Comparison of ENCODE assay signal across 10 cellular contexts in genomic region chr12:23950011-23950774, GRCh38. TPM values are rescaled to one million over a fixed set of nuclear protein-coding genes. Genes with fewer than 3 reads are reported as not detected.
A peak's percentile ranks its signal among the peaks of the same experiment; 100 is the strongest.
DNase-seq lines count a peak whose midpoint lies in the region; ATAC-seq, FAIRE-seq and TF ChIP-seq lines count a peak whose summit lies in the region.
"Had no signal": no experiment of that assay in that cellular context is flagged by ENCODE, and none has a peak within 500 bp of the region (broad histone marks: within the 10 kb centered on the region; RNA-seq: fewer than 3 reads in every experiment).

No MANE protein-coding gene starts in this region.

- peaks cover 24% of the 10 kb centered on the region for H3K27me3 ChIP-seq in GM23248 (replicated peaks; ENCODE audit: insufficient read depth)

- H3K79me2 ChIP-seq in GM23248 (ENCODE audit: insufficient read depth): no peaks in the 10 kb centered on the region

- H3K4me2 ChIP-seq in GM23248 (ENCODE audit: unreplicated experiment): no peak overlapping the region

- no peaks in the 10 kb centered on the region for H3K9me3 ChIP-seq in GM23248 (ENCODE audit: low read depth)

- FAIRE-seq in GM12892 (lab: Jason Lieb, UNC): no peak

- H3K9ac ChIP-seq in GM23248: no peak overlapping the region

- 0 out of 2 replicates have a peak, but pooled peaks have one; percentile 10 for TF ChIP-seq CTCF in VCaP (conservative IDR thresholded peaks at IDR 0.05)

- in situ Hi-C loops in GM23248 (cut with MboI): no loop called here

- no peaks in the 10 kb centered on the region for H4K20me1 ChIP-seq in GM23248 (ENCODE audit: insufficient read depth)

- 2 to 3% methylated on average over 19 to 20 of the region's 20 CpGs for WGBS in GM23248 (ENCODE audit: low coverage in 1 of 2, low lambda C conversion rate in 2 of 2, missing lambda C conversion rate in 2 of 2), 2 experiments

- DNase-seq in GM23248 (peak; percentile 1), left ventricle myocardium superior (peak; percentile 11), putamen (ENCODE audit: low spot score) (peak; percentile 7), GM12892 (ENCODE audit: insufficient read length) (no peak), GOT3 (lab: John Stamatoyannopoulos, UW) (no peak), SKM-1 (lab: John Stamatoyannopoulos, UW; ENCODE audit: unreplicated experiment) (no peak)
- no peak for DNase-seq in activated CD4-positive, CD25-positive, alpha-beta regulatory T cell treated with anti-CD3 and anti-CD28 coated beads, Interleukin-2, amount 50 U/mL, for 72 hours
- DNase-seq: activated T-cell treated with anti-CD3 and anti-CD28 coated beads, Interleukin-2, amount 50 U/mL, for 1 hour had no signal

- H3K27ac ChIP-seq in GM23248: no peak overlapping the region
- no peak overlapping the region for H3K27ac ChIP-seq in VCaP

- no peaks in the 10 kb centered on the region for H3K9me2 ChIP-seq in GM23248 (ENCODE audit: insufficient read depth)

- intact Hi-C loops in left ventricle myocardium superior (cut with micrococcal nuclease): no loop called here

- no peaks in the 10 kb centered on the region for H3F3A ChIP-seq in GM23248 (ENCODE audit: insufficient read depth)

- peak overlapping the region; percentile 14; the same call in 1 of the 2 replicates for H2AFZ ChIP-seq in GM23248

- ATAC-seq in left ventricle myocardium superior: peak; percentile 58

- TF ChIP-seq POLR2A in GM12892 (IDR thresholded peaks at IDR 0.05; ENCODE audit: low read depth, low read length): no peak

- no peak overlapping the region for H3K4me3 ChIP-seq in GM23248

- H3K36me3 ChIP-seq in GM23248 (ENCODE audit: low read depth): no peaks in the 10 kb centered on the region

- no peaks in the 10 kb centered on the region for H3K4me1 ChIP-seq in GM23248 (ENCODE audit: insufficient read depth)

RNA-seq across cellular contexts. Expression of gene SOX5, which starts 0.7 kb away (rescaled TPM):
- not detected in 2 replicates for total RNA-seq in GM23248 (2014; rRNA removed; shearing (Covaris generic))
- not detected in 2 replicates for polyA plus RNA-seq in GM23248 (2016; fragmentation: Nextera tagmentation; extraction: Ambion mirVana)
- total RNA-seq in left ventricle myocardium superior: 4.0 TPM
- not detected for polyA plus RNA-seq in GM12892 (2012; ENCODE audit: missing spikeins)
- total RNA-seq: HT-29 had no signal

Comparison
In these comparisons a context has a peak if more than half of its experiments do, and no peak if none do; other contexts are left out.
1. DNase-seq: peak in GM23248 (single experiment), left ventricle myocardium superior (single experiment) and putamen (single experiment); none in GM12892 (single experiment), activated CD4-positive, CD25-positive, alpha-beta regulatory T cell treated with anti-CD3 and anti-CD28 coated beads, Interleukin-2, amount 50 U/mL, for 72 hours (single experiment), GOT3 (single experiment) and SKM-1 (single experiment).